8 cellular contexts compared by ENCODE assay signal in the genomic region with DNA sequence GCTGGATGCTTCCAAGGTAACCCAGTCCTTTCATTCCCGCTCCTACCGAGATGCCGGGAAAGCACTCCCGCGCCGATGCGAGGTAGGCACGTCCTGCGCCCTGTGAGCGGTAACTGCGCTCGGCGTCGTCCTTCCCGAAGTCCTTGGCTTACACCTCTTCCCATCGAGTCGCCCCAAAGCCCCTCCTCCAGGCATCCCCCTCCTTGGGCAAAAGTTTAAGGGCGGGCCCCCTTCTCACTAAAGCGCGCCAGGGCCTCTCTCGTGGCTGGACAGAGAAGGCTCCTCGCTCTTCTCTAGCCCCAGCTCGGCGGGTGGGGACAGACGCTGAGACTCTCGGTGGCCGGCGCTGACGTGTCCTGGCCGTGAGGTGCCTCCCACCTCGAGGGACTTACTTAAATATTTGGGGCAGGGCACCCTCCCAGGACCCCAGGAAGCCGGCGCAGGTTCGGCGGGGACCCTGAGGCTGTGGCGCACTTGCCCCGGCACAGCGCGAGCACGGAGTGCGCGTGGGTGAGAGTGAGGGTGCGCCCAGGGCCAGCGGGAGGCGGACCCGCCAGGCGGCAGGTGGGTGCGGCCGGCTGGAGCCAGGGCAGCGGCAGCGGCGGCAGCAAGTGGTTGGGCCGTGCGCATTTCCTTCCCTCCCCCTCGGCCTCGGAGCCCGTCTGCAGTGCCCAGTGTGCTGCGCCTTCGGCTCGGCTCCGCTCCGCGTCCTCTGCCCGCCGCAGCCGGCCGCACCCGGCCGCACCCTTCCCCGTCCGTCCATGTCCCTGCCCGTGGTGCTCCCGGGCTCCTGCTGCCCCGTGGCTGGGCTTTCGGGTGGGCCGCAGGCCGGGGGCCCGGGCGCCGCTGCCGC. TPM values are rescaled to one million over a fixed set of nuclear protein-coding genes. Genes with fewer than 3 reads are reported as not detected.
A peak's percentile ranks its signal among the peaks of the same experiment; 100 is the strongest.
DNase-seq lines count a peak whose midpoint lies in the region; ATAC-seq and TF ChIP-seq lines count a peak whose summit lies in the region.

A gene with protein sequence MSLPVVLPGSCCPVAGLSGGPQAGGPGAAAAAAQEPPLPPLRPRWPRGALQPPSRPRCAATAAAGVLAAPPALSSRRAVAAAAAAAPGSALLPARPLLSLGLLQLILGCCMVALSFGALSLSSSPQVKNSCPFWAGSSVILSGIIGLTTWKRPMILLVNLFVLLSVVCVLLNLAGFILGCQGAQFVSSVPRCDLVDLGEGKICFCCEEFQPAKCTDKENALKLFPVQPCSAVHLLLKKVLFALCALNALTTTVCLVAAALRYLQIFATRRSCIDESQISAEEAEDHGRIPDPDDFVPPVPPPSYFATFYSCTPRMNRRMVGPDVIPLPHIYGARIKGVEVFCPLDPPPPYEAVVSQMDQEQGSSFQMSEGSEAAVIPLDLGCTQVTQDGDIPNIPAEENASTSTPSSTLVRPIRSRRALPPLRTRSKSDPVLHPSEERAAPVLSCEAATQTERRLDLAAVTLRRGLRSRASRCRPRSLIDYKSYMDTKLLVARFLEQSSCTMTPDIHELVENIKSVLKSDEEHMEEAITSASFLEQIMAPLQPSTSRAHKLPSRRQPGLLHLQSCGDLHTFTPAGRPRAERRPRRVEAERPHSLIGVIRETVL (plus strand): TSS at position 667 of the 853 bp plus-strand sequence. CDS start 95 bp downstream, at position 762.

- WGBS in adrenal gland, 4 donors = 1% methylated on average over 15 to 81 of the region's 81 CpGs

- H3K36me3 ChIP-seq in adrenal gland (replicated peaks in 1 of 2) = no peaks in the 10 kb centered on the region

- H3K9me3 Mint-ChIP-seq in activated naive CD4-positive, alpha-beta T cell treated with anti-CD3 and anti-CD28 coated beads for 36 hours = no peaks in the 10 kb centered on the region

- no peak within 1 kb of the TSS for H3K27ac Mint-ChIP-seq in activated naive CD4-positive, alpha-beta T cell treated with anti-CD3 and anti-CD28 coated beads for 36 hours

- H3K27me3 Mint-ChIP-seq in activated naive CD4-positive, alpha-beta T cell treated with anti-CD3 and anti-CD28 coated beads for 36 hours (ENCODE audit: low read depth) = peaks cover 40% of the 10 kb centered on the region

- TF ChIP-seq POLR2A in adrenal gland (IDR thresholded peaks at IDR 0.05) = peak in 1 of 2 donors; percentile 75

- CTCF ChIA-PET in activated naive CD4-positive, alpha-beta T cell treated with anti-CD3 and anti-CD28 coated beads for 36 hours (lab: Charles Lee) = no interaction called here

- peak within 1 kb of the TSS in 4 of 5 donors; percentile 39 to 72 (median 66) for H3K27ac ChIP-seq in adrenal gland

- intact Hi-C loops in activated naive CD4-positive, alpha-beta T cell treated with anti-CD3 and anti-CD28 coated beads for 36 hours (cut with micrococcal nuclease) = no loop called here
- intact Hi-C loops in adrenal gland (cut with DNase I) = no loop called here
- intact Hi-C loops in left ventricle myocardium superior (cut with micrococcal nuclease) = no loop called here
- intact Hi-C loops in posterior vena cava (cut with DNase I) = no loop called here

- ATAC-seq in left ventricle myocardium superior (peak; percentile 94), HG02884 (IDR thresholded peaks at IDR 0.05; ENCODE audit: unreplicated experiment) (no peak), GM18868 (IDR thresholded peaks at IDR 0.05; ENCODE audit: unreplicated experiment) (no peak)

- H3K27me3 ChIP-seq in adrenal gland = peaks cover 4% of the 10 kb centered on the region

- H3K9me3 ChIP-seq in adrenal gland (replicated peaks in 1 of 3) = no peaks in the 10 kb centered on the region

- TF ChIP-seq CTCF in adrenal gland (IDR thresholded peaks at IDR 0.05) = peak in 1 of 6 experiments; percentile 12

- H3K4me1 Mint-ChIP-seq in activated naive CD4-positive, alpha-beta T cell treated with anti-CD3 and anti-CD28 coated beads for 36 hours (ENCODE audit: low read depth) = peaks cover 10% of the 10 kb centered on the region

- peak within 1 kb of the TSS; percentile 41 for H3K4me3 Mint-ChIP-seq in activated naive CD4-positive, alpha-beta T cell treated with anti-CD3 and anti-CD28 coated beads for 36 hours

- no peaks in the 10 kb centered on the region for H3K36me3 Mint-ChIP-seq in activated naive CD4-positive, alpha-beta T cell treated with anti-CD3 and anti-CD28 coated beads for 36 hours (ENCODE audit: low read depth)

- DNase-seq in activated naive CD4-positive, alpha-beta T cell treated with anti-CD3 and anti-CD28 coated beads for 36 hours = no peak
- no peak for DNase-seq in activated naive CD4-positive, alpha-beta T cell treated with Interleukin-2 at 50 U/mL for 16 hours
- DNase-seq in NCI-H1417 (lab: John Stamatoyannopoulos, UW) (peak; percentile 41 to 92 (median 89)), adrenal gland (peak; percentile 66 to 85 (median 75)), left ventricle myocardium superior (peak; percentile 85), posterior vena cava (ENCODE audit: low spot score) (peak; percentile 85)

- peak within 1 kb of the TSS in 3 of 4 donors; percentile 18 to 56 (median 44) for H3K4me3 ChIP-seq in adrenal gland

- H3K4me1 ChIP-seq in adrenal gland (replicated peaks in 1 of 2) = peaks cover 0 to 8% of the 10 kb centered on the region in 2 donors

RNA-seq across cellular contexts. Expression of the gene that starts here (rescaled TPM):
- not detected for total RNA-seq in activated naive CD4-positive, alpha-beta T cell treated with anti-CD3 and anti-CD28 coated beads for 36 hours
- 10 to 100 TPM in 2 of 8 donors, 1 to 10 TPM in 6; 4.0 to 11.0 (median 6.9) TPM for total RNA-seq in adrenal gland
- 10 to 100 TPM in 2 of 3 donors, 1 to 10 TPM in 1; 4.1 to 13.7 (median 13.3) TPM for polyA plus RNA-seq in adrenal gland
- total RNA-seq in left ventricle myocardium superior = 21.3 TPM
- 1 to 10 TPM; 3.3 to 6.5 TPM for total RNA-seq in posterior vena cava

Comparison
In these comparisons a context has a peak if more than half of its experiments do, and no peak if none do; other contexts are left out.
1. RNA of the gene that starts here (total RNA-seq): 21.3 TPM in left ventricle myocardium superior (single experiment), 4.0 to 11.0 TPM in adrenal gland and 3.3 to 6.5 TPM in posterior vena cava; not detected in activated naive CD4-positive, alpha-beta T cell treated with anti-CD3 and anti-CD28 coated beads for 36 hours; every median in the first group is over 4 times any median in the second.
2. DNase-seq: peak in NCI-H1417 (3 of 3), adrenal gland (7 of 7), left ventricle myocardium superior (single experiment) and posterior vena cava (single experiment); none in activated naive CD4-positive, alpha-beta T cell treated with anti-CD3 and anti-CD28 coated beads for 36 hours (single experiment) and activated naive CD4-positive, alpha-beta T cell treated with Interleukin-2 at 50 U/mL for 16 hours (single experiment).